ENCODE assay signal across 9 cellular contexts in genomic region chr19:29285878-29286277, GRCh38.
A peak's percentile ranks its signal among the peaks of the same experiment; 100 is the strongest.
DNase-seq lines count a peak whose midpoint lies in the region; ATAC-seq and TF ChIP-seq lines count a peak whose summit lies in the region.
"Had no signal": no experiment of that assay in that cellular context is flagged by ENCODE, and none has a peak within 500 bp of the region (broad histone marks: within the 10 kb centered on the region; RNA-seq: fewer than 3 reads in every experiment).

No MANE protein-coding gene starts in this region.

- ATAC-seq in natural killer cell treated with Interleukin-12 subunit alpha and Interleukin-12 subunit beta and Interleukin-15 and Interleukin-18, amount 100 ng/mL, for 72 hours, result peak; percentile 59 to 67
- ATAC-seq in HG02759 (IDR thresholded peaks at IDR 0.05; ENCODE audit: unreplicated experiment), result no peak
- no peak for ATAC-seq in HG03439 (IDR thresholded peaks at IDR 0.05; ENCODE audit: unreplicated experiment)
- ATAC-seq in GM18873 (IDR thresholded peaks at IDR 0.05; ENCODE audit: low FRiP score, unreplicated experiment), result no peak

- H3K9me3 ChIP-seq in Caco-2, result peaks cover 5% of the 10 kb centered on the region; the same call in 1 of the 2 replicates
- H3K9me3 ChIP-seq in H9 (ENCODE audit: control insufficient read depth, low read depth, low read length), result no peaks in the 10 kb centered on the region

- H2BK15ac ChIP-seq in H9 (ENCODE audit: low read depth, low read length), result no peak overlapping the region; the same call in 1 of the 2 replicates

- H3K9ac ChIP-seq in H9 (ENCODE audit: extremely low read depth, insufficient read length, low read length), result no peak overlapping the region

- CTCF ChIA-PET in Caco-2 (lab: Charles Lee), result no interaction called here

- H3K14ac ChIP-seq in H9 (ENCODE audit: insufficient read depth, low read length), result no peak overlapping the region

- no peak overlapping the region for H3K18ac ChIP-seq in H9 (ENCODE audit: insufficient read length, low read depth, low read length)

- no peak overlapping the region for H2BK5ac ChIP-seq in H9 (ENCODE audit: insufficient read length, low read length)

- no peak overlapping the region for H3K4ac ChIP-seq in H9 (ENCODE audit: low read depth, low read length)

- H3K56ac ChIP-seq in H9 (ENCODE audit: insufficient read length, low read depth, low read length), result no peak overlapping the region

- H3K9me3 Mint-ChIP-seq in Caco-2 (ENCODE audit: unreplicated experiment) (no peaks in the 10 kb centered on the region), H9 (peaks cover 4 to 8% of the 10 kb centered on the region in 2 experiments; a peak in 3 of 5 replicates)
- no peaks in the 10 kb centered on the region for H3K9me3 Mint-ChIP-seq in natural killer cell treated with Interleukin-12 subunit alpha and Interleukin-12 subunit beta and Interleukin-15 and Interleukin-18, amount 100 ng/mL, for 72 hours

- H3K79me1 ChIP-seq in H9 (ENCODE audit: insufficient read depth, low read depth, low read length, poor library complexity, severe bottlenecking), result no peaks in the 10 kb centered on the region

- H3K4me3 ChIP-seq in Caco-2 (ENCODE audit: low read depth, low read length), result no peak overlapping the region

- intact Hi-C loops in Caco-2 (cut with micrococcal nuclease; ENCODE audit: unreplicated experiment), result no loop called here

- H3K27me3 ChIP-seq in Caco-2 (replicated peaks; ENCODE audit: control insufficient read depth, insufficient read depth, low read length) (no peaks in the 10 kb centered on the region), H9 (ENCODE audit: insufficient read depth, low read length) (0 out of 2 replicates have a peak, but pooled peaks cover 1% of the 10 kb centered on the region)

- H2BK12ac ChIP-seq in H9 (ENCODE audit: insufficient read length, low read depth, low read length), result no peak overlapping the region

- no CpG with 5 or more reads among the region's 6 CpGs for WGBS in H9 (ENCODE audit: extremely low coverage, insufficient read length, low lambda C conversion rate)

- H3K36me3 Mint-ChIP-seq in Caco-2 (ENCODE audit: insufficient read depth, unreplicated experiment), result no peaks in the 10 kb centered on the region
- H3K36me3 Mint-ChIP-seq in H9 (ENCODE audit: insufficient read depth in 1 of 3, low read depth in 3 of 3), result no peaks in the 10 kb centered on the region
- no peaks in the 10 kb centered on the region for H3K36me3 Mint-ChIP-seq in natural killer cell treated with Interleukin-12 subunit alpha and Interleukin-12 subunit beta and Interleukin-15 and Interleukin-18, amount 100 ng/mL, for 72 hours
- H3K36me3 Mint-ChIP-seq: memory B cell had no signal

- no peak overlapping the region for H2AFZ ChIP-seq in H9 (ENCODE audit: low read length)

- no peaks in the 10 kb centered on the region for H3K36me3 ChIP-seq in Caco-2 (ENCODE audit: control insufficient read depth, insufficient read depth, low read length)

- no peak overlapping the region for H3T11ph ChIP-seq in H9 (ENCODE audit: low read length)

- H3K27ac Mint-ChIP-seq in Caco-2 (ENCODE audit: unreplicated experiment) (no peak overlapping the region), H9 (no peak overlapping the region)
- H3K27ac Mint-ChIP-seq in natural killer cell treated with Interleukin-12 subunit alpha and Interleukin-12 subunit beta and Interleukin-15 and Interleukin-18, amount 100 ng/mL, for 72 hours, result no peak overlapping the region
- H3K27ac Mint-ChIP-seq: memory B cell had no signal

- no peaks in the 10 kb centered on the region for H3K79me2 ChIP-seq in H9 (ENCODE audit: insufficient read depth, low read length)

- no peak overlapping the region for H2BK20ac ChIP-seq in H9 (ENCODE audit: low read depth, low read length, poor library complexity, severe bottlenecking)

- H3K27me3 Mint-ChIP-seq in Caco-2 (ENCODE audit: insufficient read depth, unreplicated experiment) (peaks cover 15% of the 10 kb centered on the region), H9 (ENCODE audit: low read depth) (peaks cover 30% of the 10 kb centered on the region)
- peaks cover 16 to 36% of the 10 kb centered on the region in 2 donors for H3K27me3 Mint-ChIP-seq in natural killer cell treated with Interleukin-12 subunit alpha and Interleukin-12 subunit beta and Interleukin-15 and Interleukin-18, amount 100 ng/mL, for 72 hours

- no peak overlapping the region for H3K4me2 ChIP-seq in H9 (ENCODE audit: insufficient read depth, insufficient read length, low read length)

- BruUV-seq in Caco-2 (replicated peaks; lab: Mats Ljungman, UMichigan), result no TSS peak

- H4K5ac ChIP-seq in H9 (ENCODE audit: insufficient read length, low read depth, low read length), result no peak overlapping the region

- POLR2A ChIA-PET in Caco-2 (lab: Charles Lee), result no interaction called here

- H3K23me2 ChIP-seq in H9 (ENCODE audit: insufficient read length, low read depth, low read length, poor library complexity, severe bottlenecking), result no peaks in the 10 kb centered on the region

- H4K91ac ChIP-seq in H9 (ENCODE audit: insufficient read length, low read depth, low read length), result no peak overlapping the region

- no peak overlapping the region for H3K27ac ChIP-seq in H9 (ENCODE audit: insufficient read length, low read depth, low read length)

- no peaks in the 10 kb centered on the region for H3K4me1 ChIP-seq in Caco-2
- peaks cover 1% of the 10 kb centered on the region; the same call in 1 of the 2 replicates for H3K4me1 ChIP-seq in H9 (ENCODE audit: insufficient read depth, low read length)

- H4K8ac ChIP-seq in H9 (replicated peaks; ENCODE audit: insufficient read length, low read depth, low read length), result no peak overlapping the region

- peak; percentile 26 to 35 for TF ChIP-seq CTCF in Caco-2 (IDR thresholded peaks at IDR 0.05; ENCODE audit: insufficient read depth in 1 of 2, low read depth in 1 of 2, low read length in 1 of 2, severe bottlenecking in 1 of 2, unreplicated experiment in 1 of 2)
- TF ChIP-seq CTCF in H9 (conservative IDR thresholded peaks at IDR 0.05), result peak; percentile 71

- H3K23ac ChIP-seq in H9 (ENCODE audit: insufficient read length, low read depth, low read length), result no peak overlapping the region

- no peak overlapping the region for H3K4me3 Mint-ChIP-seq in Caco-2 (ENCODE audit: unreplicated experiment)
- H3K4me3 Mint-ChIP-seq in H9, result no peak overlapping the region
- no peak overlapping the region for H3K4me3 Mint-ChIP-seq in natural killer cell treated with Interleukin-12 subunit alpha and Interleukin-12 subunit beta and Interleukin-15 and Interleukin-18, amount 100 ng/mL, for 72 hours
- H3K4me3 Mint-ChIP-seq: memory B cell had no signal

- H2BK120ac ChIP-seq in H9 (ENCODE audit: low read depth, low read length, poor library complexity, severe bottlenecking), result no peak overlapping the region

- H3K4me1 Mint-ChIP-seq in Caco-2 (ENCODE audit: low read depth, unreplicated experiment) (no peaks in the 10 kb centered on the region), H9 (peaks cover 18 to 27% of the 10 kb centered on the region in 2 experiments)
- peaks cover 9 to 12% of the 10 kb centered on the region in 2 donors for H3K4me1 Mint-ChIP-seq in natural killer cell treated with Interleukin-12 subunit alpha and Interleukin-12 subunit beta and Interleukin-15 and Interleukin-18, amount 100 ng/mL, for 72 hours (ENCODE audit: low read depth in 2 of 2)
- H3K4me1 Mint-ChIP-seq: memory B cell had no signal

- H2AK5ac ChIP-seq in H9 (ENCODE audit: insufficient read length, low read length), result no peak overlapping the region

- peak; percentile 27 to 50 for DNase-seq in Caco-2
- peak; percentile 77 for DNase-seq in H9
- peak; percentile 58 for DNase-seq in SK-N-DZ (ENCODE audit: low spot score)
- DNase-seq in natural killer cell treated with Interleukin-12 subunit alpha and Interleukin-12 subunit beta and Interleukin-15 and Interleukin-18, amount 100 ng/mL, for 72 hours (ENCODE audit: low spot score), result peak; percentile 49
- DNase-seq: MM.1S had no signal

- no peaks in the 10 kb centered on the region for H4K20me1 ChIP-seq in H9 (ENCODE audit: control insufficient read depth, insufficient read depth, insufficient read length)

Comparison
In these comparisons a context has a peak if more than half of its experiments do, and no peak if none do; other contexts are left out.
1. ATAC-seq: peak in natural killer cell treated with Interleukin-12 subunit alpha and Interleukin-12 subunit beta and Interleukin-15 and Interleukin-18, amount 100 ng/mL, for 72 hours (2 of 2); none in HG02759 (single experiment), HG03439 (single experiment) and GM18873 (single experiment).
2. Peak in every context shown above with its lines, with median percentiles within 50 percentile points of each other: DNase-seq.